ENCODE assay signal across 8 cellular contexts in the genomic region with DNA sequence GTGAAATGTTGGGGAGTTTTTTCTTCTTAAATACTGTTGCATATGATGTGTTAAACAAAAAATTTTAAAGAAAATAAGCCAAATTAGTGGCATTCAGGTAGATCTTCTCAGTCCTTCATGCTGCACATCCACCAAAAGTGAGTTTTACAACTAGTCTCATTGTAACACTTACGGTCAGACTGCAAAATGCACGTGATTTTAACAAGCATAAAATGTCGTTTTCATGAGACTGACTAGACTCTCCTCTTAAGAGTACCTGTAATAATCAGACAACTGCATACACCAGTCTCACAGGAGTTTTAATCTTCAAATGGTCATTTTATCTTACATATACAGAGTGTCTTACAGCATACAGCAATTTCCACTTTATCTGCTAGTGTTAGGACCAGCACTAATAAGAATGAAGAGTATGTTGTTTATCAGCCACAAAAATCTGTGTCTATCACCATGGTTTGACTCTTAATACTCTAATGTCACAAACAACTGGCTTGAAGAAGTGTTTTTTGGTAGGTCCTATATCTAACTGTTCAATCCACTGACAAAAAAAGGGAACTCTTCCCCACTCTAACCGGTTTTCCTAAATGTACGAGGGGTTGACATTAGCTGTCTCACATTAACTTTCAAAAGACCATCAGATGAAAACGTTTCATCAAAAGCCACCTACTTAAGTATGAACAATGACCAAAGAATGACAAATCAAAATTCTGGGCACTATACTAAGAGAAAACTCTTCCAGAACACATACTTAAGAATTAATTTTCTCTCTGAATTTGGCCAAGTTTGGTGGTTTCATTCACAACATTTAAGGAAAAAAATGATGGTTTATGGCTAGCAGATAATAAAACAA. TPM values are rescaled to one million over a fixed set of nuclear protein-coding genes. Genes with fewer than 3 reads are reported as not detected.
DNase-seq lines count a peak whose midpoint lies in the region; ATAC-seq and TF ChIP-seq lines count a peak whose summit lies in the region.

No MANE protein-coding gene starts in this region.

- H3K36me3 ChIP-seq in heart left ventricle = peaks cover 0 to 2% (median 0%) of the 10 kb centered on the region in 9 donors
- H3K36me3 ChIP-seq in adipocyte (ENCODE audit: control insufficient read depth, insufficient read depth, low read length, severe bottlenecking) = no peaks in the 10 kb centered on the region

- no peak for TF ChIP-seq POLR2A in heart left ventricle (IDR thresholded peaks at IDR 0.05)

- H3K27ac ChIP-seq in heart left ventricle = peak overlapping the region; percentile 85 to 98 (median 94)

- H3K4me3 ChIP-seq in heart left ventricle (peak overlapping the region in 11 of 12 donors; percentile 43 to 99 (median 89)), adipocyte (ENCODE audit: low read length) (peak overlapping the region; percentile 97)

- intact Hi-C loops in heart left ventricle (cut with DNase I) = loop anchor here in 3 of 10 donors (5.0 to 10.0 kb wide), 5 partner anchors 45 to 1308 kb away; partner anchors contain the start of genes CEP85L (in 1 of the 3), MAN1A1 (in 1 of the 3) and MCM9 (in 1 of the 3)
- intact Hi-C loops in left cardiac atrium (cut with DNase I) = no loop called here
- intact Hi-C loops in posterior cingulate gyrus (cut with DNase I) = no loop called here

- H3K9ac ChIP-seq in adipocyte (ENCODE audit: low read length) = peak overlapping the region; percentile 98

- no peak for DNase-seq in heart left ventricle
- no peak for DNase-seq in left cardiac atrium
- no peak for DNase-seq in adipocyte (ENCODE audit: low read depth)
- peak; percentile 45 for DNase-seq in kidney glomerular epithelial cell (lab: John Stamatoyannopoulos, UW)
- peak; percentile 78 for DNase-seq in superior temporal gyrus (ENCODE audit: extremely low spot score)
- no peak for DNase-seq in SKM-1 treated with dmso at 0.1 percent for 144 hours (lab: John Stamatoyannopoulos, UW; ENCODE audit: unreplicated experiment)
- no peak for DNase-seq in GOT3 (lab: John Stamatoyannopoulos, UW)
- DNase-seq in posterior cingulate gyrus = no peak

- TF ChIP-seq CTCF in heart left ventricle (IDR thresholded peaks at IDR 0.05) = no peak

- ATAC-seq in heart left ventricle = no peak
- no peak for ATAC-seq in left cardiac atrium

- H3K9me3 ChIP-seq in heart left ventricle = no peaks in the 10 kb centered on the region
- H3K9me3 ChIP-seq in adipocyte (ENCODE audit: control insufficient read depth, low read length) = no peaks in the 10 kb centered on the region

- WGBS in heart left ventricle, 4 donors = 37 to 54% (median 44%) methylated on average over 6 of the region's 6 CpGs

- H3K27me3 ChIP-seq in heart left ventricle = no peaks in the 10 kb centered on the region
- no peaks in the 10 kb centered on the region for H3K27me3 ChIP-seq in adipocyte (replicated peaks; ENCODE audit: control insufficient read depth, insufficient read depth, low read length)

- H3K4me1 ChIP-seq in heart left ventricle (peaks cover 0 to 49% (median 21%) of the 10 kb centered on the region in 12 donors), adipocyte (ENCODE audit: control insufficient read depth, insufficient read depth, low read length) (peaks cover 20% of the 10 kb centered on the region)

RNA-seq across cellular contexts. Expression of gene ASF1A, which starts 1.5 kb away (rescaled TPM):
- 10 to 100 TPM in 8 of 9 donors, 1 to 10 TPM in 1; 9.8 to 28.9 (median 22.1) TPM for total RNA-seq in heart left ventricle
- 10 to 100 TPM; 16.4 to 24.5 TPM for polyA plus RNA-seq in heart left ventricle
- total RNA-seq in left cardiac atrium = 10 to 100 TPM; 17.1 to 19.2 TPM

RNA-seq across cellular contexts. Expression of gene MCM9, which starts 42.5 kb away (rescaled TPM):
- total RNA-seq in heart left ventricle (1 to 10 TPM; 2.2 to 8.5 (median 4.9) TPM), left cardiac atrium (1 to 10 TPM; 6.3 to 8.6 TPM)
- polyA plus RNA-seq in heart left ventricle = 1 to 10 TPM; 2.1 to 3.6 TPM

Comparison
In these comparisons a context has a peak if more than half of its experiments do, and no peak if none do; other contexts are left out.
1. DNase-seq: peak in kidney glomerular epithelial cell (single experiment) and superior temporal gyrus (single experiment); none in heart left ventricle (0 of 5), left cardiac atrium (single experiment), adipocyte (single experiment), SKM-1 treated with dmso at 0.1 percent for 144 hours (single experiment), GOT3 (single experiment) and posterior cingulate gyrus (0 of 10).